Comparison of ENCODE assay signal across 9 cellular contexts in genomic region chr10:62054825-62055224, GRCh38.
DNase-seq lines count a peak whose midpoint lies in the region; ATAC-seq and TF ChIP-seq lines count a peak whose summit lies in the region.
"Had no signal": no experiment of that assay in that cellular context is flagged by ENCODE, and none has a peak within 500 bp of the region (broad histone marks: within the 10 kb centered on the region; RNA-seq: fewer than 3 reads in every experiment).

No MANE protein-coding gene starts in this region.

- H3K4me3 ChIP-seq in Caco-2 (ENCODE audit: low read depth, low read length) (no peak overlapping the region), psoas muscle (peak overlapping the region; percentile 83), colonic mucosa (no peak overlapping the region)
- H3K4me3 ChIP-seq: SJCRH30 had no signal

- H3K27me3 Mint-ChIP-seq in Caco-2 (ENCODE audit: insufficient read depth, unreplicated experiment), result no peaks in the 10 kb centered on the region

- H3K27ac ChIP-seq in psoas muscle (peak overlapping the region; percentile 98), colonic mucosa (no peak overlapping the region)
- H3K27ac ChIP-seq: SJCRH30 had no signal

- no peak overlapping the region for H3K4me3 Mint-ChIP-seq in Caco-2 (ENCODE audit: unreplicated experiment)

- no peak for DNase-seq in Caco-2
- DNase-seq in activated naive CD4-positive, alpha-beta T cell treated with anti-CD3 and anti-CD28 coated beads, Interleukin-2, amount 50 U/mL, for 72 hours (ENCODE audit: low spot score in 2 of 2), result no peak
- DNase-seq in psoas muscle, result no peak
- no peak for DNase-seq in NAMALWA (ENCODE audit: low spot score)
- no peak for DNase-seq in stimulated activated CD4-positive, alpha-beta T cell treated with anti-CD3 and anti-CD28 coated beads, Interleukin-12 subunit alpha, Interleukin-12 subunit beta, amount 100 ng/mL, for 4 hours
- no peak for DNase-seq in NCI-H1105 (lab: John Stamatoyannopoulos, UW)
- DNase-seq in colonic mucosa, result no peak
- DNase-seq: SJCRH30 had no signal

- BruUV-seq in Caco-2 (replicated peaks; lab: Mats Ljungman, UMichigan), result no TSS peak

- H3K36me3 ChIP-seq in Caco-2 (ENCODE audit: control insufficient read depth, insufficient read depth, low read length), result peaks cover 23% of the 10 kb centered on the region
- peaks cover 11 to 86% of the 10 kb centered on the region in 2 donors for H3K36me3 ChIP-seq in psoas muscle (ENCODE audit: insufficient read depth in 1 of 2, low read depth in 1 of 2)
- H3K36me3 ChIP-seq in colonic mucosa, result no peaks in the 10 kb centered on the region

- peak overlapping the region; percentile 82 for H3K27ac Mint-ChIP-seq in Caco-2 (ENCODE audit: unreplicated experiment)
- peak overlapping the region; percentile 97 to 99 for H3K27ac Mint-ChIP-seq in activated naive CD4-positive, alpha-beta T cell treated with anti-CD3 and anti-CD28 coated beads, Interleukin-2, amount 50 U/mL, for 72 hours

- H3K4me1 ChIP-seq in Caco-2 (peaks cover 68% of the 10 kb centered on the region), psoas muscle (peaks cover 66% of the 10 kb centered on the region), colonic mucosa (no peaks in the 10 kb centered on the region)

- CTCF ChIA-PET in Caco-2 (lab: Charles Lee), result no interaction called here

- ATAC-seq in GM21576 (IDR thresholded peaks at IDR 0.05; ENCODE audit: unreplicated experiment) (peak; percentile 24), psoas muscle (no peak)
- peak; percentile 10 to 17 for ATAC-seq in activated naive CD4-positive, alpha-beta T cell treated with anti-CD3 and anti-CD28 coated beads, Interleukin-2, amount 50 U/mL, for 72 hours

- no peaks in the 10 kb centered on the region for H3K9me3 Mint-ChIP-seq in Caco-2 (ENCODE audit: unreplicated experiment)
- peaks cover 3 to 7% of the 10 kb centered on the region in 2 donors for H3K9me3 Mint-ChIP-seq in activated naive CD4-positive, alpha-beta T cell treated with anti-CD3 and anti-CD28 coated beads, Interleukin-2, amount 50 U/mL, for 72 hours

- TF ChIP-seq CTCF in Caco-2 (IDR thresholded peaks at IDR 0.05; ENCODE audit: insufficient read depth in 1 of 2, low read depth in 1 of 2, low read length in 1 of 2, severe bottlenecking in 1 of 2, unreplicated experiment in 1 of 2), result no peak
- TF ChIP-seq CTCF in psoas muscle (IDR thresholded peaks at IDR 0.05), result no peak
- no peak for TF ChIP-seq CTCF in colonic mucosa (IDR thresholded peaks at IDR 0.05)

- H3K27me3 ChIP-seq in Caco-2 (replicated peaks; ENCODE audit: control insufficient read depth, insufficient read depth, low read length) (no peaks in the 10 kb centered on the region), psoas muscle (ENCODE audit: insufficient read depth in 3 of 3, low read length in 2 of 3) (no peaks in the 10 kb centered on the region), colonic mucosa (no peaks in the 10 kb centered on the region)
- H3K27me3 ChIP-seq: SJCRH30 had no signal

- POLR2A ChIA-PET in Caco-2 (lab: Charles Lee), result no interaction called here

- H3K36me3 Mint-ChIP-seq in Caco-2 (ENCODE audit: insufficient read depth, unreplicated experiment), result peaks cover 100% of the 10 kb centered on the region
- H3K36me3 Mint-ChIP-seq in activated naive CD4-positive, alpha-beta T cell treated with anti-CD3 and anti-CD28 coated beads, Interleukin-2, amount 50 U/mL, for 72 hours, result peaks cover 94 to 100% of the 10 kb centered on the region in 2 donors

- H3K9me3 ChIP-seq in Caco-2, result no peaks in the 10 kb centered on the region
- no peaks in the 10 kb centered on the region for H3K9me3 ChIP-seq in psoas muscle
- no peaks in the 10 kb centered on the region for H3K9me3 ChIP-seq in colonic mucosa
- H3K9me3 ChIP-seq: SJCRH30 had no signal

- intact Hi-C loops in Caco-2 (cut with micrococcal nuclease; ENCODE audit: unreplicated experiment), result no loop called here
- intact Hi-C loops in psoas muscle (cut with DNase I), result no loop called here
- intact Hi-C loops in colonic mucosa (cut with DNase I), result no loop called here

- 88 to 94% (median 92%) methylated on average over 1 of the region's 1 CpG for WGBS in psoas muscle, 3 donors

- peaks cover 82% of the 10 kb centered on the region for H3K4me1 Mint-ChIP-seq in Caco-2 (ENCODE audit: low read depth, unreplicated experiment)

- no peak overlapping the region for H3K9ac ChIP-seq in colonic mucosa (ENCODE audit: low read depth in 2 of 2, low read length in 2 of 2)

Comparison
In these comparisons a context has a peak if more than half of its experiments do, and no peak if none do; other contexts are left out.
1. ATAC-seq: peak in GM21576 (single experiment) and activated naive CD4-positive, alpha-beta T cell treated with anti-CD3 and anti-CD28 coated beads, Interleukin-2, amount 50 U/mL, for 72 hours (2 of 2); none in psoas muscle (0 of 4).